1 cellular context compared by ENCODE assay signal in genomic region chr6:107976267-107976783, GRCh38.
TF ChIP-seq lines count a peak whose summit lies in the region.

No MANE protein-coding gene starts in this region.

TF ChIP-seq in HepG2, 621 proteins besides CTCF, POLR2A, EP300 and RAD21 (continued from another document and continues in another):
- no peak for TF ChIP-seq SNAI1 (CRISPR knock-in tag; IDR thresholded peaks at IDR 0.05; ENCODE audit: borderline replicate concordance)
- TF ChIP-seq SALL1 (CRISPR knock-in tag; IDR thresholded peaks at IDR 0.05): peak; percentile 59
- no peak for TF ChIP-seq AHDC1 (CRISPR knock-in tag; IDR thresholded peaks at IDR 0.05; ENCODE audit: borderline replicate concordance)
- no peak for TF ChIP-seq ZNF790 (CRISPR knock-in tag; IDR thresholded peaks at IDR 0.05; ENCODE audit: borderline replicate concordance)
- peak; percentile 46 for TF ChIP-seq HNF4A (CRISPR knock-in tag; IDR thresholded peaks at IDR 0.05)
- TF ChIP-seq TP53 (CRISPR knock-in tag; conservative IDR thresholded peaks at IDR 0.05): no peak
- TF ChIP-seq, protein P1, sequence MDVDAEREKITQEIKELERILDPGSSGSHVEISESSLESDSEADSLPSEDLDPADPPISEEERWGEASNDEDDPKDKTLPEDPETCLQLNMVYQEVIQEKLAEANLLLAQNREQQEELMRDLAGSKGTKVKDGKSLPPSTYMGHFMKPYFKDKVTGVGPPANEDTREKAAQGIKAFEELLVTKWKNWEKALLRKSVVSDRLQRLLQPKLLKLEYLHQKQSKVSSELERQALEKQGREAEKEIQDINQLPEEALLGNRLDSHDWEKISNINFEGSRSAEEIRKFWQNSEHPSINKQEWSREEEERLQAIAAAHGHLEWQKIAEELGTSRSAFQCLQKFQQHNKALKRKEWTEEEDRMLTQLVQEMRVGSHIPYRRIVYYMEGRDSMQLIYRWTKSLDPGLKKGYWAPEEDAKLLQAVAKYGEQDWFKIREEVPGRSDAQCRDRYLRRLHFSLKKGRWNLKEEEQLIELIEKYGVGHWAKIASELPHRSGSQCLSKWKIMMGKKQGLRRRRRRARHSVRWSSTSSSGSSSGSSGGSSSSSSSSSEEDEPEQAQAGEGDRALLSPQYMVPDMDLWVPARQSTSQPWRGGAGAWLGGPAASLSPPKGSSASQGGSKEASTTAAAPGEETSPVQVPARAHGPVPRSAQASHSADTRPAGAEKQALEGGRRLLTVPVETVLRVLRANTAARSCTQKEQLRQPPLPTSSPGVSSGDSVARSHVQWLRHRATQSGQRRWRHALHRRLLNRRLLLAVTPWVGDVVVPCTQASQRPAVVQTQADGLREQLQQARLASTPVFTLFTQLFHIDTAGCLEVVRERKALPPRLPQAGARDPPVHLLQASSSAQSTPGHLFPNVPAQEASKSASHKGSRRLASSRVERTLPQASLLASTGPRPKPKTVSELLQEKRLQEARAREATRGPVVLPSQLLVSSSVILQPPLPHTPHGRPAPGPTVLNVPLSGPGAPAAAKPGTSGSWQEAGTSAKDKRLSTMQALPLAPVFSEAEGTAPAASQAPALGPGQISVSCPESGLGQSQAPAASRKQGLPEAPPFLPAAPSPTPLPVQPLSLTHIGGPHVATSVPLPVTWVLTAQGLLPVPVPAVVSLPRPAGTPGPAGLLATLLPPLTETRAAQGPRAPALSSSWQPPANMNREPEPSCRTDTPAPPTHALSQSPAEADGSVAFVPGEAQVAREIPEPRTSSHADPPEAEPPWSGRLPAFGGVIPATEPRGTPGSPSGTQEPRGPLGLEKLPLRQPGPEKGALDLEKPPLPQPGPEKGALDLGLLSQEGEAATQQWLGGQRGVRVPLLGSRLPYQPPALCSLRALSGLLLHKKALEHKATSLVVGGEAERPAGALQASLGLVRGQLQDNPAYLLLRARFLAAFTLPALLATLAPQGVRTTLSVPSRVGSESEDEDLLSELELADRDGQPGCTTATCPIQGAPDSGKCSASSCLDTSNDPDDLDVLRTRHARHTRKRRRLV (CRISPR knock-in tag; IDR thresholded peaks at IDR 0.05): peak; percentile 5; the same call in 1 of the 2 replicates
- no peak for TF ChIP-seq KMT2B (CRISPR knock-in tag; IDR thresholded peaks at IDR 0.05)
- no peak for TF ChIP-seq ZNF275 (CRISPR knock-in tag; IDR thresholded peaks at IDR 0.05; ENCODE audit: borderline replicate concordance)
- TF ChIP-seq, protein P2, sequence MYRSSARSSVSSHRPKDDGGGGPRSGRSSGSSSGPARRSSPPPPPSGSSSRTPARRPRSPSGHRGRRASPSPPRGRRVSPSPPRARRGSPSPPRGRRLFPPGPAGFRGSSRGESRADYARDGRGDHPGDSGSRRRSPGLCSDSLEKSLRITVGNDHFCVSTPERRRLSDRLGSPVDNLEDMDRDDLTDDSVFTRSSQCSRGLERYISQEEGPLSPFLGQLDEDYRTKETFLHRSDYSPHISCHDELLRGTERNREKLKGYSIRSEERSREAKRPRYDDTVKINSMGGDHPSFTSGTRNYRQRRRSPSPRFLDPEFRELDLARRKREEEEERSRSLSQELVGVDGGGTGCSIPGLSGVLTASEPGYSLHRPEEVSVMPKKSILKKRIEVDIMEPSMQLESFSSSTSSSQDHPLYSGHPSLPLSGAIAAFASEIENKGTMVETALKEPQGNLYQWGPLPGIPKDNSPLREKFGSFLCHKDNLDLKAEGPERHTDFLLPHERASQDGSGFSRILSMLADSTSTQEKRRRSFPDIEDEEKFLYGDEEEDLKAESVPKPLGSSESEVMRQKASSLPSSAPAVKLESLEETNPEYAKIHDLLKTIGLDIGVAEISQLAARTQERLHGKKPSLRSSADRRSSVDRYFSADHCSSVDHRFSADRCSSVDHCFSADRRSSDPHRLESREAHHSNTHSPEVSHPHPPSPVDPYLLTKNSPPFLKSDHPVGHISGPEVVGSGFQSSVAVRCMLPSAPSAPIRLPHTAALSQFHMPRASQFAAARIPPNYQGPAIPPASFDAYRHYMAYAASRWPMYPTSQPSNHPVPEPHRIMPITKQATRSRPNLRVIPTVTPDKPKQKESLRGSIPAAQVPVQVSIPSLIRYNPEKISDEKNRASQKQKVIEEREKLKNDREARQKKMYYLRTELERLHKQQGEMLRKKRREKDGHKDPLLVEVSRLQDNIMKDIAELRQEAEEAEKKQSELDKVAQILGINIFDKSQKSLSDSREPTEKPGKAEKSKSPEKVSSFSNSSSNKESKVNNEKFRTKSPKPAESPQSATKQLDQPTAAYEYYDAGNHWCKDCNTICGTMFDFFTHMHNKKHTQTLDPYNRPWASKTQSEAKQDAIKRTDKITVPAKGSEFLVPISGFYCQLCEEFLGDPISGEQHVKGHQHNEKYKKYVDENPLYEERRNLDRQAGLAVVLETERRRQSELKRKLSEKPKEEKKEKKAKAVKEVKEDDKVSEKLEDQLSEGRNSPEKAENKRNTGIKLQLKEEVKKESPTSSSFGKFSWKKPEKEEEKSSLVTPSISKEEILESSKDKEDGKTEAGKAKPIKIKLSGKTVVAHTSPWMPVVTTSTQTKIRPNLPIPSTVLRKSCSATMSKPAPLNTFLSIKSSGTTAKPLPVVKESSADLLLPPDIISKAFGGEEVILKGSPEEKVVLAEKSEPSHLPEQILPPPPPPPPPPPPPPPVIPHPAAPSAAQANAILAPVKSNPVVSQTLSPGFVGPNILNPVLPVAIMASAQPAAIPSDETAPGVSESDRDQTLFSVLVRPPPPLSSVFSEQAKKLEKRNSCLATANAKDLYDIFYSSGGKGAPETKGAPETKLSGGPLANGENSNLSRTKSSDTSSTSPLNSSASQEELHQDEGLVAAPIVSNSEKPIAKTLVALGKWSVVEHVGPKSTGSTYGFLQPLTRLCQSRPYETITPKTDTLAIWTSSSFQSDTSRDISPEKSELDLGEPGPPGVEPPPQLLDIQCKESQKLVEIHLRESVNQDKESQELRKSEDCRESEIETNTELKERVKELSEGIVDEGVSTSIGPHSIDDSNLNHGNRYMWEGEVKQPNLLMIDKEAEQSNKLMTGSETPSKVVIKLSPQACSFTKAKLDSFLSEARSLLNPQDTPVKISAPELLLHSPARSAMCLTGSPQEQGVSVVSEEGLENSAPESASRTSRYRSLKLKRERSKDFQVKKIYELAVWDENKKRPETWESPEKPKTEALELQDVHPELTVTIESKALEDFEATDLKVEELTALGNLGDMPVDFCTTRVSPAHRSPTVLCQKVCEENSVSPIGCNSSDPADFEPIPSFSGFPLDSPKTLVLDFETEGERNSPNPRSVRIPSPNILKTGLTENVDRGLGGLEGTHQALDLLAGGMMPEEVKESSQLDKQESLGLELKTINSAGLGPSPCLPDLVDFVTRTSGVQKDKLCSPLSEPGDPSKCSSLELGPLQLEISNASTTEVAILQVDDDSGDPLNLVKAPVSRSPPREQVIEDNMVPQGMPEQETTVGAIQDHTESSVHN (CRISPR knock-in tag; IDR thresholded peaks at IDR 0.05): no peak
- no peak for TF ChIP-seq JDP2 (CRISPR knock-in tag; IDR thresholded peaks at IDR 0.05; ENCODE audit: borderline replicate concordance)
- no peak for TF ChIP-seq ZNF547 (CRISPR knock-in tag; IDR thresholded peaks at IDR 0.05)
- 0 out of 2 replicates have a peak, but pooled peaks have one; percentile 22 for TF ChIP-seq NCOR1 (IDR thresholded peaks at IDR 0.05; ENCODE audit: borderline replicate concordance, low read length)
- 0 out of 2 replicates have a peak, but pooled peaks have one; percentile 31 for TF ChIP-seq HDAC2 (CRISPR knock-in tag; IDR thresholded peaks at IDR 0.05)
- no peak for TF ChIP-seq ZNF747 (CRISPR knock-in tag; IDR thresholded peaks at IDR 0.05; ENCODE audit: borderline replicate concordance)
- no peak for TF ChIP-seq GMEB2 (CRISPR knock-in tag; IDR thresholded peaks at IDR 0.05; ENCODE audit: low read depth)
- TF ChIP-seq WIZ (CRISPR knock-in tag; IDR thresholded peaks at IDR 0.05): no peak
- no peak for TF ChIP-seq GABPA (IDR thresholded peaks at IDR 0.05; ENCODE audit: low read depth, low read length)
- no peak for TF ChIP-seq GABPA (CRISPR knock-in tag; IDR thresholded peaks at IDR 0.05; ENCODE audit: low read depth)
- no peak for TF ChIP-seq FOXC1 (CRISPR knock-in tag; IDR thresholded peaks at IDR 0.05; ENCODE audit: borderline replicate concordance)
- no peak for TF ChIP-seq FOSL1 (CRISPR knock-in tag; IDR thresholded peaks at IDR 0.05; ENCODE audit: borderline replicate concordance)
- no peak for TF ChIP-seq YEATS2 (CRISPR knock-in tag; IDR thresholded peaks at IDR 0.05; ENCODE audit: borderline replicate concordance)
- TF ChIP-seq, protein P3, sequence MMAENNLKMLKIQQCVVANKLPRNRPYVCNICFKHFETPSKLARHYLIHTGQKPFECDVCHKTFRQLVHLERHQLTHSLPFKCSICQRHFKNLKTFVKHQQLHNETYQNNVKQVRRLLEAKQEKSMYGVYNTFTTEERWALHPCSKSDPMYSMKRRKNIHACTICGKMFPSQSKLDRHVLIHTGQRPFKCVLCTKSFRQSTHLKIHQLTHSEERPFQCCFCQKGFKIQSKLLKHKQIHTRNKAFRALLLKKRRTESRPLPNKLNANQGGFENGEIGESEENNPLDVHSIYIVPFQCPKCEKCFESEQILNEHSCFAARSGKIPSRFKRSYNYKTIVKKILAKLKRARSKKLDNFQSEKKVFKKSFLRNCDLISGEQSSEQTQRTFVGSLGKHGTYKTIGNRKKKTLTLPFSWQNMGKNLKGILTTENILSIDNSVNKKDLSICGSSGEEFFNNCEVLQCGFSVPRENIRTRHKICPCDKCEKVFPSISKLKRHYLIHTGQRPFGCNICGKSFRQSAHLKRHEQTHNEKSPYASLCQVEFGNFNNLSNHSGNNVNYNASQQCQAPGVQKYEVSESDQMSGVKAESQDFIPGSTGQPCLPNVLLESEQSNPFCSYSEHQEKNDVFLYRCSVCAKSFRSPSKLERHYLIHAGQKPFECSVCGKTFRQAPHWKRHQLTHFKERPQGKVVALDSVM (CRISPR knock-in tag; IDR thresholded peaks at IDR 0.05): peak; percentile 96
- no peak for TF ChIP-seq TGIF2 (CRISPR knock-in tag; IDR thresholded peaks at IDR 0.05)
- no peak for TF ChIP-seq ZNF83 (CRISPR knock-in tag; IDR thresholded peaks at IDR 0.05; ENCODE audit: borderline replicate concordance)
- peak; percentile 86 for TF ChIP-seq NR2F6 (IDR thresholded peaks at IDR 0.05)
- TF ChIP-seq NR2F6 (CRISPR knock-in tag; IDR thresholded peaks at IDR 0.05): peak; percentile 88
- peak; percentile 64; the same call in 1 of the 2 replicates for TF ChIP-seq POGZ (CRISPR knock-in tag; IDR thresholded peaks at IDR 0.05)
- peak; percentile 25; the same call in 1 of the 2 replicates for TF ChIP-seq ZMYM4 (CRISPR knock-in tag; IDR thresholded peaks at IDR 0.05)
- TF ChIP-seq, protein P4, sequence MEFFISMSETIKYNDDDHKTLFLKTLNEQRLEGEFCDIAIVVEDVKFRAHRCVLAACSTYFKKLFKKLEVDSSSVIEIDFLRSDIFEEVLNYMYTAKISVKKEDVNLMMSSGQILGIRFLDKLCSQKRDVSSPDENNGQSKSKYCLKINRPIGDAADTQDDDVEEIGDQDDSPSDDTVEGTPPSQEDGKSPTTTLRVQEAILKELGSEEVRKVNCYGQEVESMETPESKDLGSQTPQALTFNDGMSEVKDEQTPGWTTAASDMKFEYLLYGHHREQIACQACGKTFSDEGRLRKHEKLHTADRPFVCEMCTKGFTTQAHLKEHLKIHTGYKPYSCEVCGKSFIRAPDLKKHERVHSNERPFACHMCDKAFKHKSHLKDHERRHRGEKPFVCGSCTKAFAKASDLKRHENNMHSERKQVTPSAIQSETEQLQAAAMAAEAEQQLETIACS (CRISPR knock-in tag; IDR thresholded peaks at IDR 0.05): no peak
- TF ChIP-seq KDM5B (CRISPR knock-in tag; IDR thresholded peaks at IDR 0.05; ENCODE audit: borderline replicate concordance): no peak
